In the genomic region with DNA sequence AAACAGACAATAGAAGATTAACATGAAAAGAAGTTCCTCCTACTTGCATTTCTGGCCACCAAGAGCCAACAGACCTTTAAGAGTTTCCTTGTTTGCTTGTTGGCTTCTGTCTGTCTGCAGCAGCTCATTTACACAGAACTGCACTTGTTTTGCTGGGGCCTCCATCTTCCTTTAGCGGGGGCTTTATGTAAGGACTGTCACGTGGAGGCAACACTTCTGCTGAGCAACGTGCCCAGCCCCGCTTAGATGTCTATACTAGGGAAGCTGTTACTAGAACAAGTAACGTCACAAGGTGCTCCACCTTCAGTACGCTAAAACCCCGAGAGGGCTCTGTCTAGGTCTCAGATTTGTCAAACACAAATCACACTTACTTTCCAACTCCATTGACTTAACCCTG, we compare ENCODE assay signal across 21 cellular contexts.
"Had no signal": no experiment of that assay in that cellular context is flagged by ENCODE, and none has a peak within 500 bp of the region (broad histone marks: within the 10 kb centered on the region; RNA-seq: fewer than 3 reads in every experiment).

No MANE protein-coding gene starts in this region.

- H3K79me2 ChIP-seq: hepatocyte, parathyroid adenoma had no signal

- H3K4me2 ChIP-seq: hepatocyte had no signal

- H3K4me1 ChIP-seq: parathyroid adenoma, stomach, tibial artery had no signal

- H2AFZ ChIP-seq: hepatocyte, parathyroid adenoma had no signal

- H3K27ac ChIP-seq: hepatocyte, parathyroid adenoma, stomach, tibial artery had no signal

- H3K27ac Mint-ChIP-seq: activated B cell treated with CpG ODN at 0.5 μM for 24 hours; activated CD8-positive, alpha-beta T cell treated with anti-CD3 and anti-CD28 coated beads, Interleukin-2, amount 10 ng/mL, durations not matched to agents 7 days and 5 days; activated naive CD4-positive, alpha-beta T cell treated with anti-CD3 and anti-CD28 coated beads, Interleukin-2, amount 50 U/mL, for 72 hours; activated T-cell treated with anti-CD3 and anti-CD28 coated beads, Interleukin-2, amount 50 U/mL, for 72 hours; naive B cell; stimulated activated naive B cell treated with anti-CD40 and anti-IgM and Interleukin-4, amounts not matched to agents 10 μg/mL and 1 μg/mL and 100 μg/mL, for 72 hours; T-cell; T-helper 2 cell treated with Interferon-gamma antibody and Interleukin-4, amounts not matched to agents 5 μg/mL and 100 μg/mL, for 36 hours had no signal

- H3K4me3 ChIP-seq: hepatocyte, stomach, tibial artery had no signal

- H3K36me3 ChIP-seq: stomach, tibial artery had no signal

- H3K4me3 Mint-ChIP-seq: activated B cell treated with CpG ODN at 0.5 μM for 24 hours; activated CD8-positive, alpha-beta T cell treated with anti-CD3 and anti-CD28 coated beads, Interleukin-2, amount 10 ng/mL, durations not matched to agents 7 days and 5 days; activated T-cell treated with anti-CD3 and anti-CD28 coated beads, Interleukin-2, amount 50 U/mL, for 72 hours; naive B cell; stimulated activated naive B cell treated with anti-CD40 and anti-IgM and Interleukin-4, amounts not matched to agents 10 μg/mL and 1 μg/mL and 100 μg/mL, for 72 hours; T-cell; T-helper 2 cell treated with Interferon-gamma antibody and Interleukin-4, amounts not matched to agents 5 μg/mL and 100 μg/mL, for 36 hours had no signal

- H3K9ac ChIP-seq: parathyroid adenoma had no signal

- H3K4me1 Mint-ChIP-seq: activated B cell treated with CpG ODN at 0.5 μM for 24 hours; naive B cell; stimulated activated naive B cell treated with anti-CD40 and anti-IgM and Interleukin-4, amounts not matched to agents 10 μg/mL and 1 μg/mL and 100 μg/mL, for 72 hours; T-cell had no signal

- H3K36me3 Mint-ChIP-seq: activated naive CD4-positive, alpha-beta T cell treated with anti-CD3 and anti-CD28 coated beads, Interleukin-2, amount 50 U/mL, for 72 hours; naive B cell; stimulated activated naive B cell treated with anti-CD40 and anti-IgM and Interleukin-4, amounts not matched to agents 10 μg/mL and 1 μg/mL and 100 μg/mL, for 72 hours; T-cell had no signal

- H3K9me3 ChIP-seq: stomach, tibial artery had no signal

- DNase-seq: activated B cell treated with CpG ODN at 0.5 μM for 24 hours; activated CD8-positive, alpha-beta T cell treated with anti-CD3 and anti-CD28 coated beads, Interleukin-2, amount 10 ng/mL, durations not matched to agents 7 days and 5 days; activated naive CD4-positive, alpha-beta T cell; activated T-cell treated with anti-CD3 and anti-CD28 coated beads for 4 hours; activated T-cell treated with anti-CD3 and anti-CD28 coated beads, Interleukin-2, amount 50 U/mL, for 72 hours; dermis blood vessel endothelial cell; effector CD4-positive, alpha-beta T cell; left cardiac atrium; left ventricle myocardium superior; naive B cell; right cardiac atrium; stimulated activated CD4-positive, alpha-beta T cell treated with anti-CD3 and anti-CD28 coated beads, Interleukin-15, amount 100 ng/mL, for 24 hours; stimulated activated CD4-positive, alpha-beta T cell treated with anti-CD3 and anti-CD28 coated beads, Interleukin-2, amount 100 ng/mL, for 24 hours; stimulated activated naive B cell treated with anti-CD40 and anti-IgM and Interleukin-4, amounts not matched to agents 10 μg/mL and 1 μg/mL and 100 μg/mL, for 72 hours; stomach; T-cell; tibial artery had no signal

- ATAC-seq: activated CD8-positive, alpha-beta T cell treated with anti-CD3 and anti-CD28 coated beads, Interleukin-2, amount 10 ng/mL, durations not matched to agents 7 days and 5 days; activated naive CD4-positive, alpha-beta T cell treated with anti-CD3 and anti-CD28 coated beads, Interleukin-2, amount 50 U/mL, for 72 hours; activated T-cell treated with anti-CD3 and anti-CD28 coated beads, Interleukin-2, amount 50 U/mL, for 72 hours; left cardiac atrium; left ventricle myocardium superior; right cardiac atrium; stimulated activated naive B cell treated with anti-CD40 and anti-IgM and Interleukin-4, amounts not matched to agents 10 μg/mL and 1 μg/mL and 100 μg/mL, for 72 hours; T-cell had no signal

- H3K9me3 Mint-ChIP-seq: activated B cell treated with CpG ODN at 0.5 μM for 24 hours; activated naive CD4-positive, alpha-beta T cell treated with anti-CD3 and anti-CD28 coated beads, Interleukin-2, amount 50 U/mL, for 72 hours; activated T-cell treated with anti-CD3 and anti-CD28 coated beads, Interleukin-2, amount 50 U/mL, for 72 hours; naive B cell; stimulated activated naive B cell treated with anti-CD40 and anti-IgM and Interleukin-4, amounts not matched to agents 10 μg/mL and 1 μg/mL and 100 μg/mL, for 72 hours; T-cell; T-helper 2 cell treated with Interferon-gamma antibody and Interleukin-4, amounts not matched to agents 5 μg/mL and 100 μg/mL, for 36 hours had no signal
